Comparison of ENCODE assay signal across 8 cellular contexts in the genomic region with DNA sequence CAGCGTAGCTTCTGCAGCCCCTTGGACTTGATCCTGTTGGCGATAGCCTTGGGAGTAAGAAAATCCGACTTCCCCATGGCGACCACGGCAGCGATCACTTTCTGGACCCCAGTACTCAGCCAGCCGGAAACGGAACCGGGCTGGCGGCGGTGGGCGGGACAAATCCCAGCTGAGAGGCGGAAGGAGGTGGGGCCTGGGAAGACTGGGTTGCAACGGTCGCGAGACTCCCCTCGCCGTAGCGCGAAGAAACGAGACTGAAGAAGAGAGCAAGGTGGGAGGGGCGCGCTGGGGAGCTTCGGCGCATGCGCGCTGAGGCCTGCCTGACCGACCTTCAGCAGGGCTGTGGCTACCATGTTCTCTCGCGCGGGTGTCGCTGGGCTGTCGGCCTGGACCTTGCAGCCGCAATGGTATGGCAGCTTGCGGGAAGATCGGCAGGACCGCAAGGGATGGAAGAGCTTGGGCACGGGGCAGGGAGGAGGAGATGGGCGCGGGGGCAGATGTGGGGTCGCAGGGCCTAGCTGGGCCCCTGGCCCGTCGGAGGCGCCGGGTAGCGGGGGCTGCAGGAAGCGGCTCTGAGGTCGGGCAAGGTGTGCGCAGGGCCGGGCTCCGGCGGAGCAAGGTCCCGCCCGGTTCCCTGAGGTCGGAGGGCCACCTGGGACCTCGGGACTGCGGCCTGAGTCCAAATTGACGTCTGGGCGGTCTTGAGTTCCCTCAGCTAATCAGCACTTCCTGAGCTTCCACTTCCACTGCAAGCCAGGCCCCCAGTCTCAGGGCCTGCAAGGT. TPM values are rescaled to one million over a fixed set of nuclear protein-coding genes. Genes with fewer than 3 reads are reported as not detected.
DNase-seq lines count a peak whose midpoint lies in the region; ATAC-seq, FAIRE-seq and TF ChIP-seq lines count a peak whose summit lies in the region.

A gene (plus strand): TSS at position 321 of the 783 bp plus-strand sequence. CDS start 31 bp downstream, at position 352.
A gene with protein sequence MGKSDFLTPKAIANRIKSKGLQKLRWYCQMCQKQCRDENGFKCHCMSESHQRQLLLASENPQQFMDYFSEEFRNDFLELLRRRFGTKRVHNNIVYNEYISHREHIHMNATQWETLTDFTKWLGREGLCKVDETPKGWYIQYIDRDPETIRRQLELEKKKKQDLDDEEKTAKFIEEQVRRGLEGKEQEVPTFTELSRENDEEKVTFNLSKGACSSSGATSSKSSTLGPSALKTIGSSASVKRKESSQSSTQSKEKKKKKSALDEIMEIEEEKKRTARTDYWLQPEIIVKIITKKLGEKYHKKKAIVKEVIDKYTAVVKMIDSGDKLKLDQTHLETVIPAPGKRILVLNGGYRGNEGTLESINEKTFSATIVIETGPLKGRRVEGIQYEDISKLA (minus strand): TSS at position 137 of the 783 bp plus-strand sequence. CDS start 60 bp downstream, at position 77.

- H2AFZ ChIP-seq in Karpas-422 (ENCODE audit: low read length): peak within 1 kb of the TSS; percentile 21; the same call in 1 of the 2 replicates

- peak; percentile 84 for FAIRE-seq in RCC 7860 (lab: Jason Lieb, UNC)

- H3K4me1 ChIP-seq in DOHH2 (ENCODE audit: control insufficient read depth, low read length): peaks cover 25% of the 10 kb centered on the region
- peaks cover 47% of the 10 kb centered on the region for H3K4me1 ChIP-seq in Karpas-422 (ENCODE audit: low read length)

- no peak within 1 kb of the TSS for H3K27ac Mint-ChIP-seq in naive thymus-derived CD8-positive, alpha-beta T cell

- H3K36me3 ChIP-seq in DOHH2 (ENCODE audit: control insufficient read depth, low read length): peaks cover 42% of the 10 kb centered on the region
- peaks cover 15% of the 10 kb centered on the region for H3K36me3 ChIP-seq in Karpas-422 (ENCODE audit: insufficient read depth, low read length)

- H3K79me2 ChIP-seq in DOHH2 (ENCODE audit: control insufficient read depth, low read length): peaks cover 97% of the 10 kb centered on the region
- peaks cover 99% of the 10 kb centered on the region for H3K79me2 ChIP-seq in Karpas-422 (ENCODE audit: low read length)

- H3K9ac ChIP-seq in Karpas-422 (ENCODE audit: low read length): peak within 1 kb of the TSS; percentile 96

- peaks cover 0 to 26% (median 9%) of the 10 kb centered on the region in 3 donors for H3K36me3 Mint-ChIP-seq in naive thymus-derived CD8-positive, alpha-beta T cell

- peak within 1 kb of the TSS; percentile 87 for H3K4me3 ChIP-seq in DOHH2 (ENCODE audit: low read length)
- peak within 1 kb of the TSS; percentile 97 for H3K4me3 ChIP-seq in Karpas-422 (ENCODE audit: low read length)
- H3K4me3 ChIP-seq in fibroblast of mammary gland (ENCODE audit: control insufficient read depth, low read depth, low read length): peak within 1 kb of the TSS; percentile 98

- POLR2A ChIA-PET in naive thymus-derived CD8-positive, alpha-beta T cell (lab: Charles Lee): interaction anchor here (0.6 to 3.5 kb wide), 10 partner anchors 9 to 278 kb away, joined by 3 to 89 read pairs (median 4); a partner anchor contains a TSS

- ATAC-seq in GM21825 (IDR thresholded peaks at IDR 0.05; ENCODE audit: unreplicated experiment): peak; percentile 95
- peak; percentile 92 to 94 for ATAC-seq in naive thymus-derived CD8-positive, alpha-beta T cell

- no peaks in the 10 kb centered on the region for H3K27me3 Mint-ChIP-seq in naive thymus-derived CD8-positive, alpha-beta T cell

- peaks cover 32 to 73% (median 68%) of the 10 kb centered on the region in 4 donors for H3K4me1 Mint-ChIP-seq in naive thymus-derived CD8-positive, alpha-beta T cell

- H3K9me2 ChIP-seq in DOHH2 (replicated peaks; ENCODE audit: control insufficient read depth, low read length) (no peaks in the 10 kb centered on the region), Karpas-422 (replicated peaks; ENCODE audit: insufficient read depth, low read length) (no peaks in the 10 kb centered on the region; the same call in 1 of the 2 replicates)

- H3F3A ChIP-seq in DOHH2 (ENCODE audit: control insufficient read depth, insufficient read depth): no peaks in the 10 kb centered on the region

- H3K4me2 ChIP-seq in DOHH2 (ENCODE audit: low read length) (peak within 1 kb of the TSS; percentile 61), Karpas-422 (ENCODE audit: low read depth, low read length, poor library complexity, severe bottlenecking) (peak within 1 kb of the TSS; percentile 99)

- H3K27me3 ChIP-seq in DOHH2 (ENCODE audit: control insufficient read depth, low read length): no peaks in the 10 kb centered on the region
- no peaks in the 10 kb centered on the region for H3K27me3 ChIP-seq in Karpas-422 (ENCODE audit: low read length)

- no peak within 1 kb of the TSS for H3K4me3 Mint-ChIP-seq in naive thymus-derived CD8-positive, alpha-beta T cell

- DNase-seq in Karpas-422 (peak; percentile 98), RCC 7860 (ENCODE audit: low spot score) (peak; percentile 93), activated T-helper 1 cell treated with Interleukin-2 at 50 U/mL for 16 hours (ENCODE audit: low read depth) (peak; percentile 95), fibroblast of mammary gland (ENCODE audit: low read depth) (peak; percentile 95)
- peak; percentile 94 to 98 (median 97) for DNase-seq in naive thymus-derived CD8-positive, alpha-beta T cell
- peak; percentile 94 to 97 (median 96) for DNase-seq in stimulated activated naive CD4-positive, alpha-beta T cell (lab: John Stamatoyannopoulos, UW)

- H4K20me1 ChIP-seq in DOHH2 (ENCODE audit: control insufficient read depth, insufficient read depth, low read depth, low read length): peaks cover 21% of the 10 kb centered on the region
- peaks cover 46% of the 10 kb centered on the region for H4K20me1 ChIP-seq in Karpas-422 (ENCODE audit: insufficient read depth, low read depth, low read length)

- no peaks in the 10 kb centered on the region for H3K9me3 Mint-ChIP-seq in naive thymus-derived CD8-positive, alpha-beta T cell

- H3K27ac ChIP-seq in DOHH2 (ENCODE audit: low read depth, low read length) (peak within 1 kb of the TSS; percentile 46), Karpas-422 (ENCODE audit: low read length) (peak within 1 kb of the TSS; percentile 66)

- TF ChIP-seq CTCF in DOHH2 (IDR thresholded peaks at IDR 0.05; ENCODE audit: low read depth, low read length, poor library complexity, severe bottlenecking) (no peak), fibroblast of mammary gland (conservative IDR thresholded peaks at IDR 0.05; ENCODE audit: control insufficient read depth, insufficient read depth, low read depth, low read length) (no peak)

- no peaks in the 10 kb centered on the region for H3K9me3 ChIP-seq in DOHH2 (ENCODE audit: control insufficient read depth, insufficient read depth, low read length)
- no peaks in the 10 kb centered on the region for H3K9me3 ChIP-seq in Karpas-422 (ENCODE audit: low read length)

RNA-seq across cellular contexts. Expression of the first gene that starts in this region (rescaled TPM):
- total RNA-seq in Karpas-422 (2014; rRNA removed; shearing (Covaris generic); ENCODE audit: low replicate concordance): 207 and 291 TPM in 2 replicates
- total RNA-seq in naive thymus-derived CD8-positive, alpha-beta T cell: 100 to 1,000 TPM; 159 to 167 TPM
- polyA plus RNA-seq in naive thymus-derived CD8-positive, alpha-beta T cell: 100 to 1,000 TPM; 338 to 486 (median 458) TPM

RNA-seq across cellular contexts. Expression of the second gene that starts in this region (rescaled TPM):
- 4.0 and 7.9 TPM in 2 replicates for total RNA-seq in Karpas-422 (2014; rRNA removed; shearing (Covaris generic); ENCODE audit: low replicate concordance)
- 10 to 100 TPM; 14.3 to 18.1 TPM for total RNA-seq in naive thymus-derived CD8-positive, alpha-beta T cell
- polyA plus RNA-seq in naive thymus-derived CD8-positive, alpha-beta T cell: 1 to 10 TPM; 3.2 to 5.6 (median 3.5) TPM

Comparison
In these comparisons a context has a peak if more than half of its experiments do, and no peak if none do; other contexts are left out.
1. Peak in every context shown above with its lines: DNase-seq, ATAC-seq, H3K4me3 ChIP-seq and H3K27ac ChIP-seq.